In genomic region chr22:46102159-46102558, GRCh38 we compare ENCODE assay signal across 17 cellular contexts. TPM values are rescaled to one million over a fixed set of nuclear protein-coding genes. Genes with fewer than 3 reads are reported as not detected.
DNase-seq lines count a peak whose midpoint lies in the region; FAIRE-seq and TF ChIP-seq lines count a peak whose summit lies in the region.
"Had no signal": no experiment of that assay in that cellular context is flagged by ENCODE, and none has a peak within 500 bp of the region (broad histone marks: within the 10 kb centered on the region; RNA-seq: fewer than 3 reads in every experiment).

No MANE protein-coding gene starts in this region.

- peak overlapping the region; percentile 31 for H3K27ac ChIP-seq in AG04450 (ENCODE audit: low read depth, low read length)
- H3K27ac ChIP-seq in adrenal gland = peak overlapping the region in 4 of 5 donors; percentile 13 to 95 (median 86)
- peak overlapping the region; percentile 32 to 67 for H3K27ac ChIP-seq in kidney (ENCODE audit: low read depth in 2 of 2, low read length in 2 of 2)
- peak overlapping the region in 18 of 21 experiments; percentile 8 to 92 (median 82) for H3K27ac ChIP-seq in skin epidermis
- H3K27ac ChIP-seq: parathyroid adenoma had no signal

- H3K9me3 ChIP-seq in AG04450 (ENCODE audit: control insufficient read depth, insufficient read depth, low read length) = no peaks in the 10 kb centered on the region; the same call in 1 of the 2 replicates
- H3K9me3 ChIP-seq in adrenal gland (replicated peaks in 1 of 3) = no peaks in the 10 kb centered on the region
- H3K9me3 ChIP-seq in kidney (ENCODE audit: control insufficient read depth in 1 of 2, low read length in 2 of 2) = no peaks in the 10 kb centered on the region

- H3K4me3 ChIP-seq in AG04450 (ENCODE audit: low read depth, low read length) = no peak overlapping the region
- no peak overlapping the region for H3K4me3 ChIP-seq in adrenal gland
- no peak overlapping the region for H3K4me3 ChIP-seq in kidney (ENCODE audit: low read length in 2 of 2)
- no peak overlapping the region for H3K4me3 ChIP-seq in skin epidermis

- 72 to 82% (median 81%) methylated on average over 2 to 11 of the region's 11 CpGs; no CpG with 5 or more reads in 1 of the 4 donors for WGBS in adrenal gland, 4 donors

- TF ChIP-seq CTCF in AG04450 (IDR thresholded peaks at IDR 0.05; ENCODE audit: low read depth, low read length) (no peak), adrenal gland (IDR thresholded peaks at IDR 0.05) (no peak), kidney (IDR thresholded peaks at IDR 0.05; ENCODE audit: borderline replicate concordance, extremely low read depth, insufficient read depth) (no peak)

- peaks cover 0 to 82% of the 10 kb centered on the region in 2 donors for H3K36me3 ChIP-seq in adrenal gland (replicated peaks in 1 of 2)
- peaks cover 12 to 65% of the 10 kb centered on the region in 2 donors for H3K36me3 ChIP-seq in kidney (ENCODE audit: control insufficient read depth in 1 of 2, insufficient read depth in 2 of 2, low read length in 2 of 2)

- DNase-seq in AG04450 (ENCODE audit: low read depth, low spot score) (no peak), adrenal gland (no peak), kidney (no peak), DMS53 treated with DMSO at 0.1 percent for 48 hours (lab: John Stamatoyannopoulos, UW; ENCODE audit: unreplicated experiment) (no peak), activated T-cell treated with anti-CD3 and anti-CD28 coated beads for 4 hours (no peak), NCI-H2107 treated with DMSO at 0.1 percent for 48 hours (lab: John Stamatoyannopoulos, UW; ENCODE audit: unreplicated experiment) (no peak), NCI-H226 (no peak)
- DNase-seq: AML-193; DMS 273 treated with DMSO at 0.1 percent for 48 hours; effector CD4-positive, alpha-beta T cell; immature natural killer cell; KBM-7; NCI-H446 treated with DMSO at 0.1 percent for 48 hours had no signal

- POLR2A ChIA-PET in AG04450 (lab: Yijun Ruan, JAX) = no interaction called here

- intact Hi-C loops in adrenal gland (cut with DNase I) = no loop called here
- intact Hi-C loops in kidney (cut with DNase I) = no loop called here

- no peak for TF ChIP-seq POLR2A in adrenal gland (IDR thresholded peaks at IDR 0.05)

- H3K27me3 ChIP-seq in AG04450 (ENCODE audit: control insufficient read depth, insufficient read depth, low read length) (no peaks in the 10 kb centered on the region), adrenal gland (no peaks in the 10 kb centered on the region)

- CTCF ChIA-PET in AG04450 (lab: Charles Lee) = no interaction called here

- H3K9ac ChIP-seq in kidney (ENCODE audit: low read length in 2 of 2) = no peak overlapping the region
- H3K9ac ChIP-seq: parathyroid adenoma had no signal

- H3K4me1 ChIP-seq in adrenal gland (replicated peaks in 1 of 2) (peaks cover 42 to 76% of the 10 kb centered on the region in 2 donors), kidney (ENCODE audit: control insufficient read depth in 1 of 2, insufficient read depth in 1 of 2, low read depth in 1 of 2, low read length in 2 of 2) (peaks cover 44 to 69% of the 10 kb centered on the region in 2 donors)
- H3K4me1 ChIP-seq: parathyroid adenoma had no signal

- no peak for FAIRE-seq in kidney (lab: Jason Lieb, UNC)
- FAIRE-seq: GM19239, TTC549 had no signal

RNA-seq across cellular contexts. Expression of gene PPARA, which starts 48.2 kb away (rescaled TPM):
- polyA plus RNA-seq in AG04450 (2011; rRNA removed) = 8.5 and 10.4 TPM in 2 replicates
- 11.5 and 14.1 TPM in 2 replicates for polyA minus RNA-seq in AG04450 (2011; rRNA and poly(A)+ RNA removed)
- total RNA-seq in adrenal gland = 100 to 1,000 TPM in 1 of 8 donors, 10 to 100 TPM in 7; 27.6 to 208 (median 41.7) TPM
- polyA plus RNA-seq in adrenal gland = 10 to 100 TPM in 1 of 3 donors, 1 to 10 TPM in 2; 5.1 to 17.0 (median 8.4) TPM
- total RNA-seq in kidney = 36.8 TPM
- polyA plus RNA-seq in kidney (ENCODE audit: insufficient read depth, low read depth, low replicate concordance) = 15.8 TPM

Comparison
In these comparisons a context has a peak if more than half of its experiments do, and no peak if none do; other contexts are left out.
1. H3K27ac ChIP-seq: peak in every context shown above with its lines; median percentile 86 in adrenal gland; 82 in skin epidermis; 50 in kidney; 31 in AG04450.